ENCODE assay signal across 2 cellular contexts in genomic region chr5:115978779-115979178, GRCh38.
TF ChIP-seq lines count a peak whose summit lies in the region.

No MANE protein-coding gene starts in this region.

TF ChIP-seq in HCT116, 20 proteins besides CTCF, POLR2A, EP300 and RAD21:
- TF ChIP-seq EGR1 (IDR thresholded peaks at IDR 0.05; ENCODE audit: low read depth) (no peak), ELF1 (IDR thresholded peaks at IDR 0.05; ENCODE audit: borderline replicate concordance, low read depth) (no peak), ZNF274 (IDR thresholded peaks at IDR 0.05; ENCODE audit: low read depth, low read length) (no peak), CBX3 (IDR thresholded peaks at IDR 0.05; ENCODE audit: low read depth) (0 out of 2 replicates have a peak, but pooled peaks have one; percentile 35)

TF ChIP-seq in K562, 482 proteins besides CTCF, POLR2A, EP300 and RAD21:
- no peak for TF ChIP-seq ZNF76 (CRISPR knock-in tag; IDR thresholded peaks at IDR 0.05; ENCODE audit: borderline replicate concordance)
- TF ChIP-seq C11orf30 (IDR thresholded peaks at IDR 0.05; ENCODE audit: low read depth): peak; percentile 81
- TF ChIP-seq MAFG (tag; conservative IDR thresholded peaks at IDR 0.05): peak; percentile 85
- TF ChIP-seq ZNF316 (IDR thresholded peaks at IDR 0.05): peak; percentile 90
- TF ChIP-seq FIP1L1 (IDR thresholded peaks at IDR 0.05; ENCODE audit: low read depth, low read length, poor library complexity, severe bottlenecking): no peak
- TF ChIP-seq, protein P1, sequence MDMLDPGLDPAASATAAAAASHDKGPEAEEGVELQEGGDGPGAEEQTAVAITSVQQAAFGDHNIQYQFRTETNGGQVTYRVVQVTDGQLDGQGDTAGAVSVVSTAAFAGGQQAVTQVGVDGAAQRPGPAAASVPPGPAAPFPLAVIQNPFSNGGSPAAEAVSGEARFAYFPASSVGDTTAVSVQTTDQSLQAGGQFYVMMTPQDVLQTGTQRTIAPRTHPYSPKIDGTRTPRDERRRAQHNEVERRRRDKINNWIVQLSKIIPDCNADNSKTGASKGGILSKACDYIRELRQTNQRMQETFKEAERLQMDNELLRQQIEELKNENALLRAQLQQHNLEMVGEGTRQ (CRISPR knock-in tag; IDR thresholded peaks at IDR 0.05): no peak
- TF ChIP-seq HSF4 (CRISPR knock-in tag; IDR thresholded peaks at IDR 0.05; ENCODE audit: borderline replicate concordance): no peak
- TF ChIP-seq ZBTB1 (CRISPR knock-in tag; IDR thresholded peaks at IDR 0.05; ENCODE audit: borderline replicate concordance, low read depth): no peak
TF ChIP-seq in K562: peak in this region for 3.
